ENCODE assay signal across 8 cellular contexts in the genomic region with DNA sequence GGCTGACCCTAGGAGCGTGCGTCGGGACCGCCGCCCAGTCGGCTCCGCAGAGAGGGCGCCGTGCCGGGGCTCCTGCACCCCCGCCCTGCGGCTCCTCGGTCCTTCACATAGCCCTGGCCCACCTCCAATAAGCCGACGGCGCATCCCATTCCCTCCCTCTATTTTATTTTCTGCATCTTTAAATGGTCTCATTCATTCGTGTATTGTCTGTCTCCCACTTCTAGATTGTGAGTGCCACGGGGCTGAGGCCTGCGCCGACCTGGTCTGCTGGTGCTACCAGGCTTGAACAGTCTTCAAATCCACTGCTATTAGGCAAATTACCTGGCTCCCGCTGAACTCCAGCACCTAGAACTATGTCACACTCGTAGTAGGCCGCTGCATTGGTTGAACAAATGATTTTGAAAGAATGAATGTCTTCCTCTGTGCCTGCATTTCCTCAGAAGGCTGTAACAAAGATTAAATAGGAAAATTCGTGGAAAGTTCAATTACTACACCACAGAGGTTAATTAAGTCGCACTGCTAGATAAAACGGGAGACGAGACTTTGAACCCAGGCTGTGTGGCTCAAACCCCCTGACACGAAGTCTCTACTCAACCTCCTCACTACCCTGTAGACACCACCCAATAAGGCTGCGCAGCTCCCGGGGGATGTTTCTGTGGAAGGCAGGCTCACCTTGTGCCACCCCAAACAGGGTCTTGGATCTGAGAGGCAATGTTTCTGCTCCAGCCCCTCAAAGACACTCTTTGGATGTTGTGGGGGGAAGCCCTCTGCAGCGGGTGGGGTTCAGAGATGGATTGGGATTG. TPM values are rescaled to one million over a fixed set of nuclear protein-coding genes. Genes with fewer than 3 reads are reported as not detected.
DNase-seq lines count a peak whose midpoint lies in the region; ATAC-seq and TF ChIP-seq lines count a peak whose summit lies in the region.

No MANE protein-coding gene starts in this region.

- H3K36me3 Mint-ChIP-seq in immature natural killer cell: peaks cover 0 to 3% (median 0%) of the 10 kb centered on the region in 3 donors

- no peak for TF ChIP-seq RAD21 in SK-N-SH (IDR thresholded peaks at IDR 0.05; ENCODE audit: low read length)

- H3K4me1 Mint-ChIP-seq in immature natural killer cell: peaks cover 35 to 43% of the 10 kb centered on the region in 2 donors

- H3K36me3 ChIP-seq in SK-N-SH (replicated peaks in 1 of 2; ENCODE audit: control insufficient read depth in 1 of 2, insufficient read depth in 2 of 2, low read length in 1 of 2): peaks cover 10 to 14% of the 10 kb centered on the region in 2 experiments
- H3K36me3 ChIP-seq in adipocyte (ENCODE audit: control insufficient read depth, insufficient read depth, low read length, severe bottlenecking): peaks cover 14% of the 10 kb centered on the region
- H3K36me3 ChIP-seq in subcutaneous abdominal adipose tissue (ENCODE audit: control insufficient read depth in 5 of 5, insufficient read depth in 5 of 5, low read length in 5 of 5): peaks cover 0 to 14% (median 11%) of the 10 kb centered on the region in 5 donors

- CTCF ChIA-PET in SK-N-SH (lab: Yijun Ruan, JAX): interaction anchor here (0.7 to 4.6 kb wide), 7 partner anchors 15 to 54 kb away, joined by 3 to 89 read pairs (median 6); no protein-coding TSS in a partner anchor

- H4K20me1 ChIP-seq in SK-N-SH (ENCODE audit: insufficient read depth): peaks cover 4% of the 10 kb centered on the region

- H3K9ac ChIP-seq in SK-N-SH (peak overlapping the region; percentile 91; the same call in 1 of the 2 replicates), adipocyte (ENCODE audit: low read length) (peak overlapping the region; percentile 93), subcutaneous abdominal adipose tissue (ENCODE audit: low read length in 5 of 5) (peak overlapping the region in 4 of 5 donors; percentile 26 to 91 (median 84))

- peaks cover 7 to 13% (median 9%) of the 10 kb centered on the region in 3 donors for H3K27me3 Mint-ChIP-seq in immature natural killer cell (ENCODE audit: low read depth in 3 of 3)

- DNase-seq in SK-N-SH (no peak), adipocyte (ENCODE audit: low read depth) (no peak), immature natural killer cell (no peak), cortex of kidney (lab: John Stamatoyannopoulos, UW) (no peak), HT-29 (ENCODE audit: low spot score) (no peak)

- no peaks in the 10 kb centered on the region for H3K9me3 Mint-ChIP-seq in immature natural killer cell

- H3K9me3 ChIP-seq in SK-N-SH: no peaks in the 10 kb centered on the region
- no peaks in the 10 kb centered on the region for H3K9me3 ChIP-seq in adipocyte (ENCODE audit: control insufficient read depth, low read length)
- no peaks in the 10 kb centered on the region for H3K9me3 ChIP-seq in subcutaneous abdominal adipose tissue (ENCODE audit: control insufficient read depth in 5 of 5, low read length in 5 of 5)

- POLR2A ChIA-PET in SK-N-SH (lab: Yijun Ruan, JAX): interaction anchor here (0.6 to 12.4 kb wide), 3 partner anchors 16 to 125 kb away, joined by 7 to 112 read pairs (median 41); no protein-coding TSS in a partner anchor

- peaks cover 11% of the 10 kb centered on the region for H3F3A ChIP-seq in SK-N-SH (replicated peaks; ENCODE audit: insufficient read depth)

- no peak for TF ChIP-seq CTCF in SK-N-SH (IDR thresholded peaks at IDR 0.05)

- no peaks in the 10 kb centered on the region for H3K9me2 ChIP-seq in SK-N-SH

- H3K4me2 ChIP-seq in SK-N-SH: peak overlapping the region; percentile 100; the same call in 1 of the 2 replicates

- no peak for TF ChIP-seq EP300 in SK-N-SH (IDR thresholded peaks at IDR 0.05; ENCODE audit: borderline replicate concordance in 1 of 2, low read depth in 1 of 2, low read length in 1 of 2)

- H3K27ac Mint-ChIP-seq in immature natural killer cell: peak overlapping the region in 3 of 6 donors; percentile 47 to 82 (median 65)

- peak overlapping the region; percentile 68 to 78 (median 76) for H3K4me3 Mint-ChIP-seq in immature natural killer cell

- peaks cover 49% of the 10 kb centered on the region for H3K79me2 ChIP-seq in SK-N-SH (ENCODE audit: insufficient read depth)

- H3K27me3 ChIP-seq in SK-N-SH (ENCODE audit: insufficient read depth) (no peaks in the 10 kb centered on the region), adipocyte (replicated peaks; ENCODE audit: control insufficient read depth, insufficient read depth, low read length) (no peaks in the 10 kb centered on the region), subcutaneous abdominal adipose tissue (ENCODE audit: control insufficient read depth in 5 of 5, insufficient read depth in 4 of 5, low read length in 5 of 5) (no peaks in the 10 kb centered on the region)

- H3K4me3 ChIP-seq in SK-N-SH (ENCODE audit: low read depth in 2 of 2, low read length in 1 of 2): peak overlapping the region; percentile 92 to 98; a peak in 3 of 4 replicates
- H3K4me3 ChIP-seq in adipocyte (ENCODE audit: low read length): peak overlapping the region; percentile 90
- peak overlapping the region in 4 of 5 donors; percentile 76 to 92 (median 87) for H3K4me3 ChIP-seq in subcutaneous abdominal adipose tissue (ENCODE audit: low read depth in 1 of 5, low read length in 5 of 5)

- WGBS in SK-N-SH (ENCODE audit: low lambda C conversion rate): 58% methylated on average over 25 of the region's 31 CpGs

- H3K27ac ChIP-seq in SK-N-SH (ENCODE audit: low read depth in 2 of 2, low read length in 1 of 2): peak overlapping the region; percentile 96 to 98; a peak in 3 of 4 replicates
- H3K27ac ChIP-seq in subcutaneous abdominal adipose tissue (ENCODE audit: low read depth, low read length): peak overlapping the region; percentile 94

- H2AFZ ChIP-seq in SK-N-SH (ENCODE audit: low read depth): no peak overlapping the region

- no peak for ATAC-seq in SK-N-SH treated with all-trans-retinoic acid at 6 μM for 48 hours
- ATAC-seq in GM18858 (IDR thresholded peaks at IDR 0.05; ENCODE audit: unreplicated experiment): no peak

- H3K4me1 ChIP-seq in SK-N-SH (ENCODE audit: control insufficient read depth in 1 of 2, insufficient read depth in 2 of 2, low read depth in 1 of 2, low read length in 1 of 2): peaks cover 12 to 49% of the 10 kb centered on the region in 2 experiments; a peak in 2 of 4 replicates
- peaks cover 37% of the 10 kb centered on the region for H3K4me1 ChIP-seq in adipocyte (ENCODE audit: control insufficient read depth, insufficient read depth, low read length)
- peaks cover 2 to 65% (median 54%) of the 10 kb centered on the region in 5 donors for H3K4me1 ChIP-seq in subcutaneous abdominal adipose tissue (ENCODE audit: control insufficient read depth in 5 of 5, insufficient read depth in 5 of 5, low read length in 5 of 5)

TF ChIP-seq in SK-N-SH, 30 proteins besides CTCF, POLR2A, EP300 and RAD21 (continues in another document):
- TF ChIP-seq POLR2AphosphoS5 (IDR thresholded peaks at IDR 0.05; ENCODE audit: low read depth, low read length): no peak
- TF ChIP-seq GABPA (IDR thresholded peaks at IDR 0.05; ENCODE audit: low read depth): no peak
- TF ChIP-seq TAF1 (IDR thresholded peaks at IDR 0.05; ENCODE audit: borderline replicate concordance, low read depth, low read length): no peak
- no peak for TF ChIP-seq FOXJ3 (CRISPR knock-in tag; IDR thresholded peaks at IDR 0.05)
- no peak for TF ChIP-seq CHD2 (IDR thresholded peaks at IDR 0.05; ENCODE audit: low read length, partially characterized antibody)
- no peak for TF ChIP-seq TCF12 (IDR thresholded peaks at IDR 0.05)

TF ChIP-seq in SK-N-SH treated with all-trans-retinoic acid at 6 μM for 48 hours, 23 proteins besides CTCF, POLR2A, EP300 and RAD21 (continues in another document):
- TF ChIP-seq, protein P1, sequence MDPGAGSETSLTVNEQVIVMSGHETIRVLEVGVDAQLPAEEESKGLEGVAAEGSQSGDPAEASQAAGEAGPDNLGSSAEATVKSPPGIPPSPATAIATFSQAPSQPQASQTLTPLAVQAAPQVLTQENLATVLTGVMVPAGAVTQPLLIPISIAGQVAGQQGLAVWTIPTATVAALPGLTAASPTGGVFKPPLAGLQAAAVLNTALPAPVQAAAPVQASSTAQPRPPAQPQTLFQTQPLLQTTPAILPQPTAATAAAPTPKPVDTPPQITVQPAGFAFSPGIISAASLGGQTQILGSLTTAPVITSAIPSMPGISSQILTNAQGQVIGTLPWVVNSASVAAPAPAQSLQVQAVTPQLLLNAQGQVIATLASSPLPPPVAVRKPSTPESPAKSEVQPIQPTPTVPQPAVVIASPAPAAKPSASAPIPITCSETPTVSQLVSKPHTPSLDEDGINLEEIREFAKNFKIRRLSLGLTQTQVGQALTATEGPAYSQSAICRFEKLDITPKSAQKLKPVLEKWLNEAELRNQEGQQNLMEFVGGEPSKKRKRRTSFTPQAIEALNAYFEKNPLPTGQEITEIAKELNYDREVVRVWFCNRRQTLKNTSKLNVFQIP (CRISPR knock-in tag; IDR thresholded peaks at IDR 0.05; ENCODE audit: borderline replicate concordance, low read depth): no peak
- TF ChIP-seq TCF4 (CRISPR knock-in tag; IDR thresholded peaks at IDR 0.05; ENCODE audit: borderline replicate concordance) (no peak), ZFP3 (CRISPR knock-in tag; IDR thresholded peaks at IDR 0.05) (no peak)

RNA-seq across cellular contexts. Expression of a gene that starts 1.2 kb away (rescaled TPM):
- polyA plus RNA-seq in SK-N-SH (2012; rRNA removed) (373 and 523 TPM in 2 replicates), immature natural killer cell (10 to 100 TPM; 16.6 to 34.9 (median 33.3) TPM)
- 330 and 374 TPM in 2 replicates for polyA plus RNA-seq in SK-N-SH (2012; cell fraction: cytosol; rRNA removed)
- polyA plus RNA-seq in SK-N-SH (2012; cell fraction: nucleus; rRNA removed): 234 and 283 TPM in 2 replicates
- total RNA-seq in HT-29 (2014; rRNA removed; shearing (Covaris generic)): 643 and 699 TPM in 2 replicates

RNA-seq across cellular contexts. Expression of a gene that starts 3.4 kb away (rescaled TPM):
- polyA plus RNA-seq in SK-N-SH (2012; rRNA removed) (26.8 and 30.4 TPM in 2 replicates), immature natural killer cell (under 1 TPM in 2 of 3 donors, not detected in 1; 0.33 to 0.49 TPM)
- polyA plus RNA-seq in SK-N-SH (2012; cell fraction: cytosol; rRNA removed): 13.3 and 18.8 TPM in 2 replicates
- polyA plus RNA-seq in SK-N-SH (2012; cell fraction: nucleus; rRNA removed): 75.4 and 83.0 TPM in 2 replicates
- total RNA-seq in HT-29 (2014; rRNA removed; shearing (Covaris generic)): 130 and 137 TPM in 2 replicates

RNA-seq across cellular contexts. Expression of a gene that starts 7.0 kb away (rescaled TPM):
- 84.8 and 127 TPM in 2 replicates for polyA plus RNA-seq in SK-N-SH (2012; rRNA removed)
- 87.0 and 100 TPM in 2 replicates for polyA plus RNA-seq in SK-N-SH (2012; cell fraction: cytosol; rRNA removed)
- polyA plus RNA-seq in SK-N-SH (2012; cell fraction: nucleus; rRNA removed): 96.5 and 148 TPM in 2 replicates
- polyA plus RNA-seq in immature natural killer cell: 100 to 1,000 TPM; 110 to 142 (median 130) TPM
- 241 and 259 TPM in 2 replicates for total RNA-seq in HT-29 (2014; rRNA removed; shearing (Covaris generic))

RNA-seq across cellular contexts. Expression of a gene that starts 13.5 kb away (rescaled TPM):
- polyA plus RNA-seq in SK-N-SH (2012; rRNA removed) (16.3 and 29.9 TPM in 2 replicates), immature natural killer cell (10 to 100 TPM in 1 of 3 donors, 1 to 10 TPM in 2; 6.7 to 10.3 (median 9.4) TPM)
- 31.2 and 40.8 TPM in 2 replicates for polyA plus RNA-seq in SK-N-SH (2012; cell fraction: cytosol; rRNA removed)
- polyA plus RNA-seq in SK-N-SH (2012; cell fraction: nucleus; rRNA removed): 39.6 and 40.1 TPM in 2 replicates
- 49.2 and 53.7 TPM in 2 replicates for total RNA-seq in HT-29 (2014; rRNA removed; shearing (Covaris generic))

RNA-seq across cellular contexts. Expression of a gene that starts 17.6 kb away (rescaled TPM):
- polyA plus RNA-seq in SK-N-SH (2012; rRNA removed) (46.9 and 52.1 TPM in 2 replicates), immature natural killer cell (10 to 100 TPM; 25.2 to 32.6 (median 26.7) TPM)
- polyA plus RNA-seq in SK-N-SH (2012; cell fraction: cytosol; rRNA removed): 18.5 and 31.6 TPM in 2 replicates
- 68.2 and 78.5 TPM in 2 replicates for polyA plus RNA-seq in SK-N-SH (2012; cell fraction: nucleus; rRNA removed)
- 19.5 and 23.5 TPM in 2 replicates for total RNA-seq in HT-29 (2014; rRNA removed; shearing (Covaris generic))

Comparison
In these comparisons a context has a peak if more than half of its experiments do, and no peak if none do; other contexts are left out.
1. RNA of a gene that starts 1.2 kb away (polyA plus RNA-seq): 234 to 523 TPM in SK-N-SH; 16.6 to 34.9 TPM in immature natural killer cell; every median in the first group is over 4 times any median in the second.
2. RNA of a gene that starts 3.4 kb away (polyA plus RNA-seq): 13.3 to 83.0 TPM in SK-N-SH; 0.33 to 0.49 TPM in immature natural killer cell; every median in the first group is over 4 times any median in the second.
3. Peak in every context shown above with its lines, with median percentiles within 50 percentile points of each other: H3K4me3 ChIP-seq and H3K9ac ChIP-seq.